Comparison of ENCODE assay signal across 8 cellular contexts in the genomic region with DNA sequence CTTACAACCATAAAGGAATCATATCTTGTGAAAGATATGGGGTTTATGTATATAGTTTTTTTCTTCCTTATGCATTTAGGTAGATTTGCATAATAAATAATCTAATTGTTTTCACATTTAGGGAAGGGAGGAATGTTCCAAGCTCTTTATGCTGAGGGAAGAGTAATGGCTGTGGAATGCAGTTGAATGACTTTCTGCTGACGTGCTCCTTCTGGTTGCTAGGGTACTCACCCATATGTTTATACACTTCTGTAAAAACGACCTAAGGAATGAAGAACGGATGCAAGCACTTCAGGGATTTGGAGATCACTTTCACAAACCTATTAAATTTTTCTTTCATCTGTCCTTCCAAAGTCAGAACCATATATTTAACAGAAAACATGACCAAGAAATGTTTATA. TPM values are rescaled to one million over a fixed set of nuclear protein-coding genes. Genes with fewer than 3 reads are reported as not detected.
DNase-seq lines count a peak whose midpoint lies in the region; ATAC-seq lines count a peak whose summit lies in the region.

No MANE protein-coding gene starts in this region.

- no peak overlapping the region for H3K18ac ChIP-seq in neuronal stem cell (ENCODE audit: low read length)

- no peaks in the 10 kb centered on the region for H3K27me3 ChIP-seq in neuronal stem cell (ENCODE audit: control insufficient read depth in 3 of 3, insufficient read depth in 3 of 3, low read depth in 1 of 3, low read length in 3 of 3)

- no peak for ATAC-seq in GM18520 (IDR thresholded peaks at IDR 0.05; ENCODE audit: unreplicated experiment)

- H2BK12ac ChIP-seq in neuronal stem cell (ENCODE audit: low read length), result no peak overlapping the region

- no peak overlapping the region for H3K4ac ChIP-seq in neuronal stem cell (ENCODE audit: low read length)

- H3K79me1 ChIP-seq in neuronal stem cell (ENCODE audit: low read depth, low read length), result no peaks in the 10 kb centered on the region

- H3K4me1 ChIP-seq in neuronal stem cell (ENCODE audit: control insufficient read depth in 2 of 2, insufficient read depth in 1 of 2, low read depth in 1 of 2, low read length in 2 of 2), result peaks cover 3 to 14% of the 10 kb centered on the region in 2 donors

- H2BK5ac ChIP-seq in neuronal stem cell (ENCODE audit: low read length), result no peak overlapping the region

- no peak overlapping the region for H2AK5ac ChIP-seq in neuronal stem cell (ENCODE audit: low read depth, low read length)

- no peak overlapping the region for H3K27ac ChIP-seq in neuronal stem cell (replicated peaks; ENCODE audit: low read length)

- H2BK120ac ChIP-seq in neuronal stem cell (ENCODE audit: low read depth, low read length), result no peak overlapping the region

- H4K91ac ChIP-seq in neuronal stem cell (ENCODE audit: low read depth, low read length, poor library complexity), result no peak overlapping the region

- DNase-seq in EH (ENCODE audit: low read depth) (peak; percentile 98), NCI-H69 (lab: John Stamatoyannopoulos, UW) (peak; percentile 29), fibroblast of gingiva (ENCODE audit: low read depth) (peak; percentile 98), neuronal stem cell (ENCODE audit: low spot score) (peak; percentile 67), germinal center (ENCODE audit: low spot score) (no peak), NOMO-1 treated with dmso at 0.1 percent for 144 hours (lab: John Stamatoyannopoulos, UW; ENCODE audit: unreplicated experiment) (no peak)
- no peak for DNase-seq in activated naive CD4-positive, alpha-beta T cell (lab: John Stamatoyannopoulos, UW)

- no peaks in the 10 kb centered on the region for H3K36me3 ChIP-seq in neuronal stem cell (replicated peaks in 1 of 2; ENCODE audit: control insufficient read depth in 2 of 2, insufficient read depth in 2 of 2, low read length in 2 of 2)

- H2AFZ ChIP-seq in neuronal stem cell (ENCODE audit: low read length), result no peak overlapping the region

- WGBS in neuronal stem cell (ENCODE audit: extremely low coverage in 2 of 2, insufficient read length in 2 of 2, insufficient replicate concordance in 1 of 2), 2 donors, result no CpG with 5 or more reads among the region's 3 CpGs

- H3K9me3 ChIP-seq in neuronal stem cell (replicated peaks in 1 of 2; ENCODE audit: control insufficient read depth in 2 of 2, insufficient read depth in 1 of 2, low read depth in 1 of 2, low read length in 2 of 2), result peaks cover 0 to 4% of the 10 kb centered on the region in 2 donors

- no peak overlapping the region for H2BK15ac ChIP-seq in neuronal stem cell (ENCODE audit: low read length)

- H3K23ac ChIP-seq in neuronal stem cell (ENCODE audit: low read depth, low read length, poor library complexity), result no peak overlapping the region

- no peak overlapping the region for H3K4me3 ChIP-seq in neuronal stem cell (ENCODE audit: low read length in 2 of 2)

- no peak overlapping the region for H3K4me2 ChIP-seq in neuronal stem cell (ENCODE audit: insufficient read depth, low read length, poor library complexity, severe bottlenecking)

- H3K14ac ChIP-seq in neuronal stem cell (ENCODE audit: low read length), result no peak overlapping the region

- H3K9ac ChIP-seq in neuronal stem cell (ENCODE audit: low read depth, low read length, poor library complexity), result no peak overlapping the region

- no peak overlapping the region for H4K8ac ChIP-seq in neuronal stem cell (ENCODE audit: low read depth, low read length)

RNA-seq across cellular contexts. Expression of a gene that starts 29.2 kb away (rescaled TPM):
- polyA plus RNA-seq in neuronal stem cell (2013, experiment 1 of 2), result 50.0 TPM
- polyA plus RNA-seq in neuronal stem cell (2013, experiment 2 of 2), result 50.8 TPM

Comparison
In these comparisons a context has a peak if more than half of its experiments do, and no peak if none do; other contexts are left out.
1. DNase-seq: peak in EH (single experiment), NCI-H69 (single experiment), fibroblast of gingiva (single experiment) and neuronal stem cell (single experiment); none in germinal center (single experiment), activated naive CD4-positive, alpha-beta T cell (0 of 4) and NOMO-1 treated with dmso at 0.1 percent for 144 hours (single experiment).